17 cellular contexts compared by ENCODE assay signal in genomic region chr17:5680766-5681165, GRCh38.
DNase-seq lines count a peak whose midpoint lies in the region; ATAC-seq and TF ChIP-seq lines count a peak whose summit lies in the region.
"Had no signal": no experiment of that assay in that cellular context is flagged by ENCODE, and none has a peak within 500 bp of the region (broad histone marks: within the 10 kb centered on the region; RNA-seq: fewer than 3 reads in every experiment).

No MANE protein-coding gene starts in this region.

- H3K18ac ChIP-seq in neuronal stem cell (ENCODE audit: low read length): no peak overlapping the region

- H2BK5ac ChIP-seq in neuronal stem cell (ENCODE audit: low read length): no peak overlapping the region

- CTCF ChIA-PET in WTC11 (lab: Charles Lee): no interaction called here

- H2AK5ac ChIP-seq in neuronal stem cell (ENCODE audit: low read depth, low read length): peak overlapping the region; percentile 12

- H2BK12ac ChIP-seq in neuronal stem cell (ENCODE audit: low read length): no peak overlapping the region

- ATAC-seq in WTC11 (peak; percentile 59), HG02852 (IDR thresholded peaks at IDR 0.05; ENCODE audit: unreplicated experiment) (no peak), GM21576 (IDR thresholded peaks at IDR 0.05; ENCODE audit: unreplicated experiment) (no peak), Right ventricle myocardium inferior (no peak)
- ATAC-seq: CD8-positive, alpha-beta T cell; GM12878; HCT116 had no signal

- H3K14ac ChIP-seq in neuronal stem cell (ENCODE audit: low read length): no peak overlapping the region

- H3K23ac ChIP-seq in neuronal stem cell (ENCODE audit: low read depth, low read length, poor library complexity): no peak overlapping the region

- no peaks in the 10 kb centered on the region for H3K36me3 ChIP-seq in neuronal stem cell (replicated peaks in 1 of 2; ENCODE audit: control insufficient read depth in 2 of 2, insufficient read depth in 2 of 2, low read length in 2 of 2)
- H3K36me3 ChIP-seq: BLaER1 had no signal

- no peaks in the 10 kb centered on the region for H3K79me1 ChIP-seq in neuronal stem cell (ENCODE audit: low read depth, low read length)

- peaks cover 0 to 2% of the 10 kb centered on the region in 2 donors for H3K9me3 ChIP-seq in neuronal stem cell (replicated peaks in 1 of 2; ENCODE audit: control insufficient read depth in 2 of 2, insufficient read depth in 1 of 2, low read depth in 1 of 2, low read length in 2 of 2)

- peaks cover 3% of the 10 kb centered on the region; the same call in 1 of the 2 replicates for H3K27me3 Mint-ChIP-seq in WTC11 (ENCODE audit: low read depth)

- H3K27ac ChIP-seq in neuronal stem cell (replicated peaks; ENCODE audit: low read length): no peak overlapping the region
- H3K27ac ChIP-seq: 22Rv1, BLaER1 had no signal

- no peaks in the 10 kb centered on the region for H3K36me3 Mint-ChIP-seq in WTC11
- H3K36me3 Mint-ChIP-seq: CD14-positive monocyte; CD8-positive, alpha-beta T cell had no signal

- no peak overlapping the region for H3K4me2 ChIP-seq in neuronal stem cell (ENCODE audit: insufficient read depth, low read length, poor library complexity, severe bottlenecking)
- H3K4me2 ChIP-seq: BLaER1 had no signal

- H3K4me1 ChIP-seq in neuronal stem cell (ENCODE audit: control insufficient read depth in 2 of 2, insufficient read depth in 1 of 2, low read depth in 1 of 2, low read length in 2 of 2): peaks cover 0 to 5% of the 10 kb centered on the region in 2 donors

- H3K27me3 ChIP-seq in neuronal stem cell (ENCODE audit: control insufficient read depth in 3 of 3, insufficient read depth in 3 of 3, low read depth in 1 of 3, low read length in 3 of 3): peaks cover 0 to 8% (median 0%) of the 10 kb centered on the region in 3 experiments
- H3K27me3 ChIP-seq: BLaER1 had no signal

- no peak overlapping the region for H2BK120ac ChIP-seq in neuronal stem cell (ENCODE audit: low read depth, low read length)

- H3K4ac ChIP-seq in neuronal stem cell (ENCODE audit: low read length): no peak overlapping the region

- peaks cover 24% of the 10 kb centered on the region for H3K4me1 Mint-ChIP-seq in WTC11
- H3K4me1 Mint-ChIP-seq: CD14-positive monocyte had no signal

- intact Hi-C loops in Right ventricle myocardium inferior (cut with DNase I): no loop called here

- peak overlapping the region; percentile 88 for H3K27ac Mint-ChIP-seq in WTC11
- H3K27ac Mint-ChIP-seq: CD8-positive, alpha-beta T cell; HFFc6 had no signal

- H3K9me3 Mint-ChIP-seq in WTC11: peaks cover 17% of the 10 kb centered on the region
- H3K9me3 Mint-ChIP-seq: HFFc6 had no signal

- no peak overlapping the region for H2BK15ac ChIP-seq in neuronal stem cell (ENCODE audit: low read length)

- H4K91ac ChIP-seq in neuronal stem cell (ENCODE audit: low read depth, low read length, poor library complexity): no peak overlapping the region

- no peak overlapping the region for H3K9ac ChIP-seq in neuronal stem cell (ENCODE audit: low read depth, low read length, poor library complexity)
- H3K9ac ChIP-seq: BLaER1 had no signal

- DNase-seq in ELF-1 (ENCODE audit: low read depth, low spot score): peak; percentile 36
- DNase-seq in WTC11 (ENCODE audit: low spot score): no peak
- peak; percentile 43 for DNase-seq in iPS-NIHi7 (ENCODE audit: extremely low spot score)
- no peak for DNase-seq in neuronal stem cell (ENCODE audit: low spot score)
- DNase-seq in 8988T: no peak
- no peak for DNase-seq in Right ventricle myocardium inferior (ENCODE audit: missing footprints)
- DNase-seq: Calu3; CD8-positive, alpha-beta T cell; DMS79 treated with DMSO at 0.1 percent for 48 hours; HFFc6 had no signal

- POLR2A ChIA-PET in WTC11 (lab: Charles Lee): no interaction called here

- H4K8ac ChIP-seq in neuronal stem cell (ENCODE audit: low read depth, low read length): no peak overlapping the region

- H2AFZ ChIP-seq in neuronal stem cell (ENCODE audit: low read length): no peak overlapping the region

- no peak overlapping the region for H3K4me3 Mint-ChIP-seq in WTC11
- H3K4me3 Mint-ChIP-seq: CD14-positive monocyte; CD8-positive, alpha-beta T cell; HFFc6 had no signal

- no peak overlapping the region for H3K4me3 ChIP-seq in neuronal stem cell (ENCODE audit: low read length in 2 of 2)
- H3K4me3 ChIP-seq: BLaER1, GM12878 had no signal

- no peak for TF ChIP-seq CTCF in WTC11 (IDR thresholded peaks at IDR 0.05)

- no CpG with 5 or more reads among the region's 1 CpG for WGBS in neuronal stem cell (ENCODE audit: extremely low coverage in 2 of 2, insufficient read length in 2 of 2, insufficient replicate concordance in 1 of 2), 2 donors

TF ChIP-seq in WTC11, 78 proteins besides CTCF, POLR2A, EP300 and RAD21 (continues in another document):
- TF ChIP-seq GTF2I (CRISPR knock-in tag; conservative IDR thresholded peaks at IDR 0.05): no peak
- TF ChIP-seq ATF3 (CRISPR knock-in tag; conservative IDR thresholded peaks at IDR 0.05): no peak
- no peak for TF ChIP-seq ZNF423 (CRISPR knock-in tag; IDR thresholded peaks at IDR 0.05)
- TF ChIP-seq CREM (CRISPR knock-in tag; IDR thresholded peaks at IDR 0.05): no peak
- no peak for TF ChIP-seq TP53 (CRISPR knock-in tag; IDR thresholded peaks at IDR 0.05)
- no peak for TF ChIP-seq GRHL2 (CRISPR knock-in tag; IDR thresholded peaks at IDR 0.05; ENCODE audit: insufficient replicate concordance, severe bottlenecking)
- TF ChIP-seq ERG (CRISPR knock-in tag; IDR thresholded peaks at IDR 0.05): no peak
- TF ChIP-seq RELA (CRISPR knock-in tag; IDR thresholded peaks at IDR 0.05; ENCODE audit: borderline replicate concordance): no peak
- no peak for TF ChIP-seq NFE2L1 (CRISPR knock-in tag; IDR thresholded peaks at IDR 0.05)
- no peak for TF ChIP-seq STAT6 (CRISPR knock-in tag; conservative IDR thresholded peaks at IDR 0.05; ENCODE audit: low read depth)
- TF ChIP-seq FOXK1 (CRISPR knock-in tag; IDR thresholded peaks at IDR 0.05): no peak
- TF ChIP-seq ZNF512 (CRISPR knock-in tag; IDR thresholded peaks at IDR 0.05; ENCODE audit: borderline replicate concordance): no peak

Comparison
In these comparisons a context has a peak if more than half of its experiments do, and no peak if none do; other contexts are left out.
1. DNase-seq: peak in ELF-1 (single experiment) and iPS-NIHi7 (single experiment); none in WTC11 (single experiment), neuronal stem cell (single experiment), 8988T (single experiment) and Right ventricle myocardium inferior (single experiment).